Comparison of ENCODE assay signal across 25 cellular contexts in the genomic region with DNA sequence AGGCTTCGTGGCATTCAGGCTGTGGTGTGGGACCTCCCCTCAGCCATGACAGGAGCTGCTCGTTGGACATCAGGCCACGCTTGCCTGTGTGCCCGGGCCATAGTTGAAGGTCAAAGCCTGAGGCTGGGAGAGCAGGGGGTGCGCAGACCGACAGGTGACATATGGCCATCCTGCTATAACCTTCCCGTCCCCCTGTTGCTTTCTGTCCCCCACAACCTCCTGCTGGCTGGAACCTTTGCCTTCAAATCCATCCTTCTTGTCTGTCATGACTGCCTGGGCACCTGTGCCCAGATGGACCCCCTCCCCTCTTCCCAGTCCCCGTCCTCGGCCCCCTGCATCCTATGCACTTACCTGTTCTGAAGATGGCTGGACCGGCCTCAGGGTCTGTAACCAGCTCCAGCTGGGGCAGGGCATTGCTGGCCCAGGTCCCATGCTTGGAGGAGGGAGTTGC.
DNase-seq lines count a peak whose midpoint lies in the region; ATAC-seq, FAIRE-seq and TF ChIP-seq lines count a peak whose summit lies in the region.
"Had no signal": no experiment of that assay in that cellular context is flagged by ENCODE, and none has a peak within 500 bp of the region (broad histone marks: within the 10 kb centered on the region; RNA-seq: fewer than 3 reads in every experiment).

No MANE protein-coding gene starts in this region.

- no peak for TF ChIP-seq EP300 in SK-N-SH (IDR thresholded peaks at IDR 0.05; ENCODE audit: borderline replicate concordance in 1 of 2, low read depth in 1 of 2, low read length in 1 of 2)

- no peak overlapping the region for H3K4me2 ChIP-seq in SK-N-SH

- TF ChIP-seq POLR2A in spleen (IDR thresholded peaks at IDR 0.05), result no peak

- no peaks in the 10 kb centered on the region for H3K79me2 ChIP-seq in SK-N-SH (ENCODE audit: insufficient read depth)

- H3K27ac ChIP-seq in SK-N-SH (ENCODE audit: low read depth in 2 of 2, low read length in 1 of 2) (no peak overlapping the region), colonic mucosa (no peak overlapping the region), spleen (no peak overlapping the region)
- H3K27ac ChIP-seq: 22Rv1, cardiac muscle cell, dorsolateral prefrontal cortex, epithelial cell of prostate, prostate gland, thoracic aorta, VCaP had no signal

- FAIRE-seq in GM19239 (lab: Jason Lieb, UNC), result no peak
- FAIRE-seq: H1 had no signal

- H3K36me3 ChIP-seq in SK-N-SH (replicated peaks in 1 of 2; ENCODE audit: control insufficient read depth in 1 of 2, insufficient read depth in 2 of 2, low read length in 1 of 2) (peaks cover 0 to 3% of the 10 kb centered on the region in 2 experiments), colonic mucosa (no peaks in the 10 kb centered on the region), spleen (peaks cover 0 to 7% (median 0%) of the 10 kb centered on the region in 6 donors)
- H3K36me3 ChIP-seq: prostate gland, thoracic aorta had no signal

- H3K9me2 ChIP-seq in SK-N-SH, result no peaks in the 10 kb centered on the region

- H3K9ac ChIP-seq in SK-N-SH (no peak overlapping the region), colonic mucosa (ENCODE audit: low read depth in 2 of 2, low read length in 2 of 2) (no peak overlapping the region)

- no peaks in the 10 kb centered on the region for H3F3A ChIP-seq in SK-N-SH (replicated peaks; ENCODE audit: insufficient read depth)

- TF ChIP-seq CTCF in SK-N-SH (IDR thresholded peaks at IDR 0.05), result no peak
- TF ChIP-seq CTCF in colonic mucosa (IDR thresholded peaks at IDR 0.05), result no peak
- TF ChIP-seq CTCF in spleen (IDR thresholded peaks at IDR 0.05 in 8 of 11, conservative IDR thresholded peaks at IDR 0.05 in 3 of 11), result no peak

- H2AFZ ChIP-seq in SK-N-SH (ENCODE audit: low read depth), result no peak overlapping the region

- DNase-seq in SK-N-SH, result peak; percentile 16
- peak; percentile 1 for DNase-seq in GM19239 (ENCODE audit: insufficient read length, low spot score)
- DNase-seq in colonic mucosa, result peak; percentile 24
- peak; percentile 69 for DNase-seq in spleen
- DNase-seq in NCI-H774 (lab: John Stamatoyannopoulos, UW), result no peak
- DNase-seq in activated naive CD4-positive, alpha-beta T cell treated with anti-CD3 and anti-CD28 coated beads, Interleukin-2, amount 50 U/mL, for 16 hours, result no peak
- DNase-seq: activated gamma-delta T cell; EL; foreskin melanocyte; kidney glomerular epithelial cell; NCI-H1048; NCI-H2081 treated with DMSO at 0.1 percent for 48 hours; NCI-H510A; Right ventricle myocardium superior; stimulated activated CD8-positive, alpha-beta memory T cell treated with anti-CD3 and anti-CD28 coated beads, Interleukin-4, amount 100 ng/mL, for 48 hours had no signal

- WGBS in SK-N-SH (ENCODE audit: low lambda C conversion rate), result 42% methylated on average over 7 of the region's 10 CpGs
- WGBS in spleen, 5 donors, result 82 to 96% (median 89%) methylated on average over 9 to 10 of the region's 10 CpGs

- H4K20me1 ChIP-seq in SK-N-SH (ENCODE audit: insufficient read depth), result no peaks in the 10 kb centered on the region

- intact Hi-C loops in colonic mucosa (cut with DNase I) (no loop called here), spleen (cut with DNase I; ENCODE audit: low total_unique reads) (no loop called here)

- H3K4me1 ChIP-seq in SK-N-SH (ENCODE audit: control insufficient read depth in 1 of 2, insufficient read depth in 2 of 2, low read depth in 1 of 2, low read length in 1 of 2) (no peaks in the 10 kb centered on the region), colonic mucosa (peaks cover 8% of the 10 kb centered on the region), spleen (peaks cover 0 to 41% (median 33%) of the 10 kb centered on the region in 6 donors)

- H3K4me3 ChIP-seq in SK-N-SH (ENCODE audit: low read depth in 2 of 2, low read length in 1 of 2) (no peak overlapping the region), colonic mucosa (no peak overlapping the region), spleen (no peak overlapping the region)
- H3K4me3 ChIP-seq: cardiac muscle cell, dorsolateral prefrontal cortex, prostate gland, thoracic aorta had no signal

- CTCF ChIA-PET in SK-N-SH (lab: Yijun Ruan, JAX), result interaction anchor here (0.7 kb wide), 1 partner anchor 17 kb away, joined by 3 read pairs; no protein-coding TSS in a partner anchor

- H3K27me3 ChIP-seq in SK-N-SH (ENCODE audit: insufficient read depth) (no peaks in the 10 kb centered on the region), colonic mucosa (no peaks in the 10 kb centered on the region), spleen (replicated peaks in 1 of 7) (peaks cover 0 to 7% (median 0%) of the 10 kb centered on the region in 7 donors)
- H3K27me3 ChIP-seq: cardiac muscle cell, dorsolateral prefrontal cortex had no signal

- TF ChIP-seq RAD21 in SK-N-SH (IDR thresholded peaks at IDR 0.05; ENCODE audit: low read length), result no peak

- H3K9me3 ChIP-seq in SK-N-SH, result no peaks in the 10 kb centered on the region
- no peaks in the 10 kb centered on the region for H3K9me3 ChIP-seq in colonic mucosa
- peaks cover 0 to 11% (median 0%) of the 10 kb centered on the region in 8 donors for H3K9me3 ChIP-seq in spleen
- H3K9me3 ChIP-seq: prostate gland had no signal

- POLR2A ChIA-PET in SK-N-SH (lab: Yijun Ruan, JAX), result no interaction called here

- no peak for ATAC-seq in SK-N-SH treated with all-trans-retinoic acid at 6 μM for 48 hours
- no peak for ATAC-seq in GM19023 (IDR thresholded peaks at IDR 0.05; ENCODE audit: unreplicated experiment)

TF ChIP-seq in SK-N-SH, 30 proteins besides CTCF, POLR2A, EP300 and RAD21:
- TF ChIP-seq YY1 (IDR thresholded peaks at IDR 0.05; ENCODE audit: low read depth), result no peak
- no peak for TF ChIP-seq GABPA (IDR thresholded peaks at IDR 0.05; ENCODE audit: low read depth)
- no peak for TF ChIP-seq RXRA (IDR thresholded peaks at IDR 0.05; ENCODE audit: borderline replicate concordance, low read depth)
- TF ChIP-seq SMC3 (IDR thresholded peaks at IDR 0.05; ENCODE audit: low read depth, low read length), result no peak
- TF ChIP-seq EZH2phosphoT487 (IDR thresholded peaks at IDR 0.05; ENCODE audit: borderline replicate concordance, low read depth), result no peak
- no peak for TF ChIP-seq GATA2 (CRISPR knock-in tag; IDR thresholded peaks at IDR 0.05)
- TF ChIP-seq, protein P1, sequence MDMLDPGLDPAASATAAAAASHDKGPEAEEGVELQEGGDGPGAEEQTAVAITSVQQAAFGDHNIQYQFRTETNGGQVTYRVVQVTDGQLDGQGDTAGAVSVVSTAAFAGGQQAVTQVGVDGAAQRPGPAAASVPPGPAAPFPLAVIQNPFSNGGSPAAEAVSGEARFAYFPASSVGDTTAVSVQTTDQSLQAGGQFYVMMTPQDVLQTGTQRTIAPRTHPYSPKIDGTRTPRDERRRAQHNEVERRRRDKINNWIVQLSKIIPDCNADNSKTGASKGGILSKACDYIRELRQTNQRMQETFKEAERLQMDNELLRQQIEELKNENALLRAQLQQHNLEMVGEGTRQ (IDR thresholded peaks at IDR 0.05; ENCODE audit: borderline replicate concordance, low read depth, low read length), result no peak
- no peak for TF ChIP-seq RCOR1 (IDR thresholded peaks at IDR 0.05; ENCODE audit: low read length)
- TF ChIP-seq, protein P2, sequence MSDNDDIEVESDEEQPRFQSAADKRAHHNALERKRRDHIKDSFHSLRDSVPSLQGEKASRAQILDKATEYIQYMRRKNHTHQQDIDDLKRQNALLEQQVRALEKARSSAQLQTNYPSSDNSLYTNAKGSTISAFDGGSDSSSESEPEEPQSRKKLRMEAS (IDR thresholded peaks at IDR 0.05; ENCODE audit: low read depth), result no peak
- TF ChIP-seq MEF2A (IDR thresholded peaks at IDR 0.05; ENCODE audit: borderline replicate concordance, low read depth), result no peak
- TF ChIP-seq, protein P3, sequence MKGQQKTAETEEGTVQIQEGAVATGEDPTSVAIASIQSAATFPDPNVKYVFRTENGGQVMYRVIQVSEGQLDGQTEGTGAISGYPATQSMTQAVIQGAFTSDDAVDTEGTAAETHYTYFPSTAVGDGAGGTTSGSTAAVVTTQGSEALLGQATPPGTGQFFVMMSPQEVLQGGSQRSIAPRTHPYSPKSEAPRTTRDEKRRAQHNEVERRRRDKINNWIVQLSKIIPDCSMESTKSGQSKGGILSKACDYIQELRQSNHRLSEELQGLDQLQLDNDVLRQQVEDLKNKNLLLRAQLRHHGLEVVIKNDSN (IDR thresholded peaks at IDR 0.05; ENCODE audit: borderline replicate concordance, low read depth), result no peak

TF ChIP-seq in SK-N-SH treated with all-trans-retinoic acid at 6 μM for 48 hours, 23 proteins besides CTCF, POLR2A, EP300 and RAD21 (continues in another document):
- TF ChIP-seq, protein P4, sequence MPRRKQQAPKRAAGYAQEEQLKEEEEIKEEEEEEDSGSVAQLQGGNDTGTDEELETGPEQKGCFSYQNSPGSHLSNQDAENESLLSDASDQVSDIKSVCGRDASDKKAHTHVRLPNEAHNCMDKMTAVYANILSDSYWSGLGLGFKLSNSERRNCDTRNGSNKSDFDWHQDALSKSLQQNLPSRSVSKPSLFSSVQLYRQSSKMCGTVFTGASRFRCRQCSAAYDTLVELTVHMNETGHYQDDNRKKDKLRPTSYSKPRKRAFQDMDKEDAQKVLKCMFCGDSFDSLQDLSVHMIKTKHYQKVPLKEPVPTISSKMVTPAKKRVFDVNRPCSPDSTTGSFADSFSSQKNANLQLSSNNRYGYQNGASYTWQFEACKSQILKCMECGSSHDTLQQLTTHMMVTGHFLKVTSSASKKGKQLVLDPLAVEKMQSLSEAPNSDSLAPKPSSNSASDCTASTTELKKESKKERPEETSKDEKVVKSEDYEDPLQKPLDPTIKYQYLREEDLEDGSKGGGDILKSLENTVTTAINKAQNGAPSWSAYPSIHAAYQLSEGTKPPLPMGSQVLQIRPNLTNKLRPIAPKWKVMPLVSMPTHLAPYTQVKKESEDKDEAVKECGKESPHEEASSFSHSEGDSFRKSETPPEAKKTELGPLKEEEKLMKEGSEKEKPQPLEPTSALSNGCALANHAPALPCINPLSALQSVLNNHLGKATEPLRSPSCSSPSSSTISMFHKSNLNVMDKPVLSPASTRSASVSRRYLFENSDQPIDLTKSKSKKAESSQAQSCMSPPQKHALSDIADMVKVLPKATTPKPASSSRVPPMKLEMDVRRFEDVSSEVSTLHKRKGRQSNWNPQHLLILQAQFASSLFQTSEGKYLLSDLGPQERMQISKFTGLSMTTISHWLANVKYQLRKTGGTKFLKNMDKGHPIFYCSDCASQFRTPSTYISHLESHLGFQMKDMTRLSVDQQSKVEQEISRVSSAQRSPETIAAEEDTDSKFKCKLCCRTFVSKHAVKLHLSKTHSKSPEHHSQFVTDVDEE (CRISPR knock-in tag; IDR thresholded peaks at IDR 0.05), result no peak
- TF ChIP-seq ZNF70 (CRISPR knock-in tag; IDR thresholded peaks at IDR 0.05) (no peak), ZNF565 (CRISPR knock-in tag; conservative IDR thresholded peaks at IDR 0.05; ENCODE audit: low read depth) (no peak), ISL1 (CRISPR knock-in tag; IDR thresholded peaks at IDR 0.05) (no peak), SNAI2 (CRISPR knock-in tag; IDR thresholded peaks at IDR 0.05) (no peak), ZC3H10 (CRISPR knock-in tag; IDR thresholded peaks at IDR 0.05) (no peak), ARNTL (CRISPR knock-in tag; IDR thresholded peaks at IDR 0.05; ENCODE audit: borderline replicate concordance, low read depth) (no peak), CSDC2 (CRISPR knock-in tag; IDR thresholded peaks at IDR 0.05) (no peak), ZNF8 (CRISPR knock-in tag; IDR thresholded peaks at IDR 0.05) (no peak)

Comparison
In these comparisons a context has a peak if more than half of its experiments do, and no peak if none do; other contexts are left out.
1. DNase-seq: peak in SK-N-SH (single experiment), GM19239 (single experiment), colonic mucosa (single experiment) and spleen (single experiment); none in NCI-H774 (single experiment) and activated naive CD4-positive, alpha-beta T cell treated with anti-CD3 and anti-CD28 coated beads, Interleukin-2, amount 50 U/mL, for 16 hours (single experiment).